Comparison of ENCODE assay signal across 1 cellular context in the genomic region with DNA sequence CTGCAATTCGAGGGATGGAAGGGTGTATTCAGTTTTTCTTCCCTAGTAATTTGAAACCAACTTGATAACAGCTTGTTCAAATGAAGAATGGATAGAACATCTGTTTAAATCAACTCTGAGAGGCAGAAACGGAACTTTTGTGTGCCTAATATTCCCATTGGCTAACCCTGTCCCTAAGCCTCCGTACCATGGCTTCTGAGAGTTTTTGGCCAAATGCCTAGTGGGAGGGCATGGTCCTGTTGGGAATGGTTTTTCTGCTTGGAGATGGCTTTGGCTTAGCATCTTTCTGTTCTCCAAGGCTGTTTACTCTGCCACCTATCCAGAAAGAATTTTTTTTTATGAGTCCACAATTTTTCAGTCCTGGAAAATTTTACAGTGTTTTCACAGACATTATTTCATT.
TF ChIP-seq lines count a peak whose summit lies in the region.

No MANE protein-coding gene starts in this region.

TF ChIP-seq in HCT116, 20 proteins besides CTCF, POLR2A, EP300 and RAD21:
- no peak for TF ChIP-seq ELF1 (IDR thresholded peaks at IDR 0.05; ENCODE audit: borderline replicate concordance, low read depth)
